ENCODE assay signal across 1 cellular context in genomic region chr20:35270021-35270902, GRCh38.
TF ChIP-seq lines count a peak whose summit lies in the region.

No MANE protein-coding gene starts in this region.

TF ChIP-seq in H1, 55 proteins besides CTCF, POLR2A, EP300 and RAD21:
- no peak for TF ChIP-seq CHD7 (IDR thresholded peaks at IDR 0.05; ENCODE audit: insufficient replicate concordance, low read length)
- no peak for TF ChIP-seq PHF8 (conservative IDR thresholded peaks at IDR 0.05; ENCODE audit: low read depth, low read length)
- no peak for TF ChIP-seq BACH1 (IDR thresholded peaks at IDR 0.05; ENCODE audit: low read length)
- TF ChIP-seq SP1 (IDR thresholded peaks at IDR 0.05; ENCODE audit: low read depth, low read length), result no peak
- TF ChIP-seq SRF (IDR thresholded peaks at IDR 0.05; ENCODE audit: low read depth, low read length), result no peak
TF ChIP-seq in H1: peak in this region for 0.
